20 cellular contexts compared by ENCODE assay signal in genomic region chr7:105654095-105654686, GRCh38.
DNase-seq lines count a peak whose midpoint lies in the region; ATAC-seq and TF ChIP-seq lines count a peak whose summit lies in the region.
"Had no signal": no experiment of that assay in that cellular context is flagged by ENCODE, and none has a peak within 500 bp of the region (broad histone marks: within the 10 kb centered on the region; RNA-seq: fewer than 3 reads in every experiment).

No MANE protein-coding gene starts in this region.

- peak overlapping the region; percentile 32 for H3K56ac ChIP-seq in mesendoderm (ENCODE audit: low read length)

- H3K27me3 ChIP-seq in mesendoderm (ENCODE audit: insufficient read depth, low read length, poor library complexity) = no peaks in the 10 kb centered on the region
- H3K27me3 ChIP-seq in transverse colon = no peaks in the 10 kb centered on the region
- no peaks in the 10 kb centered on the region for H3K27me3 ChIP-seq in suprapubic skin
- H3K27me3 ChIP-seq: SJSA1 had no signal

- no peak for TF ChIP-seq CTCF in C4-2B (conservative IDR thresholded peaks at IDR 0.05)
- TF ChIP-seq CTCF in HEK293 (tag by site-specific recombination; IDR thresholded peaks at IDR 0.05) = no peak
- TF ChIP-seq CTCF in transverse colon (IDR thresholded peaks at IDR 0.05) = no peak
- TF ChIP-seq CTCF in suprapubic skin (IDR thresholded peaks at IDR 0.05) = no peak

- no peaks in the 10 kb centered on the region for H3K79me2 ChIP-seq in mesendoderm (ENCODE audit: control insufficient read depth, insufficient read depth, low read length)

- WGBS in mesendoderm (ENCODE audit: extremely low coverage, insufficient coverage, low lambda C conversion rate) = no CpG with 5 or more reads among the region's 8 CpGs
- 82 to 91% methylated on average over 4 to 8 of the region's 8 CpGs for WGBS in transverse colon (ENCODE audit: low coverage in 1 of 2), 2 donors
- 87% methylated on average over 8 of the region's 8 CpGs for WGBS in suprapubic skin

- DNase-seq in mesendoderm (peak; percentile 55), anterior cingulate cortex (lab: John Stamatoyannopoulos, UW) (no peak), transverse colon (no peak), suprapubic skin (ENCODE audit: low spot score in 2 of 2) (no peak)
- no peak for DNase-seq in stimulated activated CD8-positive, alpha-beta memory T cell treated with anti-CD3 and anti-CD28 coated beads, Interleukin-4, amount 100 ng/mL, for 48 hours
- DNase-seq: DMS153, DND-41, KG1, NCI-H1694, NCI-H2029 treated with DMSO at 0.1 percent for 48 hours, NCI-H446 treated with DMSO at 0.1 percent for 48 hours, NCI-H526 treated with DMSO at 0.1 percent for 48 hours, PC-9 had no signal

- ATAC-seq in activated T-helper 17 cell treated with anti-CD3 and anti-CD28 coated beads, Interleukin-2, amount 50 U/mL, for 72 hours (replicated peaks) = no peak
- ATAC-seq: A549, Right ventricle myocardium inferior had no signal

- no peaks in the 10 kb centered on the region for H3K9me3 Mint-ChIP-seq in activated T-helper 17 cell treated with anti-CD3 and anti-CD28 coated beads, Interleukin-2, amount 50 U/mL, for 72 hours
- H3K9me3 Mint-ChIP-seq: CD14-positive monocyte had no signal

- intact Hi-C loops in transverse colon (cut with DNase I; ENCODE audit: low total_unique reads) = loop anchor here (10.0 kb wide), 2 partner anchors 101 to 221 kb away; partner anchors contain the start of gene ATXN7L1

- H3K4me3 Mint-ChIP-seq in activated T-helper 17 cell treated with anti-CD3 and anti-CD28 coated beads, Interleukin-2, amount 50 U/mL, for 72 hours = no peak overlapping the region
- H3K4me3 Mint-ChIP-seq: CD14-positive monocyte had no signal

- POLR2A ChIA-PET in HEK293 (lab: Yijun Ruan, JAX) = no interaction called here

- peaks cover 54% of the 10 kb centered on the region for H3K36me3 Mint-ChIP-seq in activated T-helper 17 cell treated with anti-CD3 and anti-CD28 coated beads, Interleukin-2, amount 50 U/mL, for 72 hours (ENCODE audit: low read depth)

- peak overlapping the region; percentile 72 for H3K18ac ChIP-seq in mesendoderm (ENCODE audit: low read length)

- H3K4ac ChIP-seq in mesendoderm (ENCODE audit: low read depth, low read length) = peak overlapping the region; percentile 46

- peaks cover 14% of the 10 kb centered on the region for H3K4me1 Mint-ChIP-seq in activated T-helper 17 cell treated with anti-CD3 and anti-CD28 coated beads, Interleukin-2, amount 50 U/mL, for 72 hours
- H3K4me1 Mint-ChIP-seq: CD14-positive monocyte had no signal

- in situ Hi-C loops in transverse colon (cut with MboI; ENCODE audit: low pct_ligation_motif_present in 1 of 4, low pct_unique_long_range_greater_than_20kb in 1 of 4, low sequenced_read_pairs in 3 of 4) = loop anchor here in 3 of 4 donors (10.0 to 25.0 kb wide), 3 partner anchors 383 to 508 kb away; no protein-coding TSS in a partner anchor

- CTCF ChIA-PET in HEK293 (lab: Yijun Ruan, JAX) = interaction anchor here (0.6 to 1.9 kb wide), 5 partner anchors 354 to 1150 kb away, joined by 4 to 9 read pairs (median 5); no protein-coding TSS in a partner anchor

- no peaks in the 10 kb centered on the region for H3K4me1 ChIP-seq in HEK293 (ENCODE audit: control insufficient read depth, insufficient read depth, low read length)
- H3K4me1 ChIP-seq in mesendoderm (ENCODE audit: control insufficient read depth, low read depth, low read length) = peaks cover 28% of the 10 kb centered on the region
- peaks cover 4 to 12% (median 10%) of the 10 kb centered on the region in 4 donors for H3K4me1 ChIP-seq in transverse colon
- H3K4me1 ChIP-seq in suprapubic skin = peaks cover 30% of the 10 kb centered on the region
- H3K4me1 ChIP-seq: SJSA1 had no signal

- H3K79me1 ChIP-seq in mesendoderm (ENCODE audit: low read length) = no peaks in the 10 kb centered on the region

- H3K9ac ChIP-seq in mesendoderm (ENCODE audit: low read length) = no peak overlapping the region

- no peaks in the 10 kb centered on the region for H3K36me3 ChIP-seq in HEK293 (ENCODE audit: control insufficient read depth in 2 of 2, insufficient read depth in 1 of 2, low read length in 2 of 2)
- no peaks in the 10 kb centered on the region for H3K36me3 ChIP-seq in mesendoderm (ENCODE audit: control insufficient read depth, insufficient read depth, low read length)
- no peaks in the 10 kb centered on the region for H3K36me3 ChIP-seq in transverse colon
- H3K36me3 ChIP-seq in suprapubic skin = peaks cover 3% of the 10 kb centered on the region
- H3K36me3 ChIP-seq: SJSA1 had no signal

- peak overlapping the region; percentile 66 for H2BK120ac ChIP-seq in mesendoderm (ENCODE audit: low read depth, low read length)

- no peaks in the 10 kb centered on the region for H3K9me3 ChIP-seq in HEK293 (ENCODE audit: control insufficient read depth, insufficient read depth, low read depth, low read length)
- H3K9me3 ChIP-seq in transverse colon = no peaks in the 10 kb centered on the region
- H3K9me3 ChIP-seq in suprapubic skin = no peaks in the 10 kb centered on the region
- H3K9me3 ChIP-seq: A549, SJSA1 had no signal

- H4K8ac ChIP-seq in mesendoderm (ENCODE audit: low read depth, low read length) = no peak overlapping the region

- H3K27me3 Mint-ChIP-seq in activated T-helper 17 cell treated with anti-CD3 and anti-CD28 coated beads, Interleukin-2, amount 50 U/mL, for 72 hours = no peaks in the 10 kb centered on the region

- H3K27ac ChIP-seq in C4-2B = peak overlapping the region; percentile 15; the same call in 1 of the 2 replicates
- H3K27ac ChIP-seq in HEK293 (ENCODE audit: extremely low read depth, low read depth, low read length) = no peak overlapping the region
- peak overlapping the region; percentile 45 for H3K27ac ChIP-seq in mesendoderm (ENCODE audit: low read depth, low read length)
- no peak overlapping the region for H3K27ac ChIP-seq in transverse colon
- no peak overlapping the region for H3K27ac ChIP-seq in suprapubic skin
- H3K27ac ChIP-seq: A549, PC-9, SJSA1 had no signal

- H3K23ac ChIP-seq in mesendoderm (ENCODE audit: low read length) = no peak overlapping the region

- peak overlapping the region; percentile 62 for H2BK5ac ChIP-seq in mesendoderm (ENCODE audit: low read length)

- TF ChIP-seq POLR2A in transverse colon (IDR thresholded peaks at IDR 0.05) (no peak), suprapubic skin (IDR thresholded peaks at IDR 0.05) (no peak)

- H3K4me3 ChIP-seq in HEK293 (ENCODE audit: low read depth, low read length) (no peak overlapping the region), mesendoderm (ENCODE audit: low read length) (no peak overlapping the region), transverse colon (no peak overlapping the region), suprapubic skin (no peak overlapping the region)
- H3K4me3 ChIP-seq: A549, PC-9, SJSA1 had no signal

- TF ChIP-seq EP300 in transverse colon (IDR thresholded peaks at IDR 0.05; ENCODE audit: low read depth) (no peak), suprapubic skin (IDR thresholded peaks at IDR 0.05) (no peak)

- H2BK15ac ChIP-seq in mesendoderm (replicated peaks; ENCODE audit: low read depth) = peak overlapping the region; percentile 0

- no peak overlapping the region for H3K4me2 ChIP-seq in mesendoderm (ENCODE audit: low read length)
- H3K4me2 ChIP-seq: A549, PC-9 had no signal

- H3K27ac Mint-ChIP-seq in activated T-helper 17 cell treated with anti-CD3 and anti-CD28 coated beads, Interleukin-2, amount 50 U/mL, for 72 hours = peak overlapping the region; percentile 2

- H4K5ac ChIP-seq in mesendoderm (ENCODE audit: low read length) = no peak overlapping the region

- no peak overlapping the region for H2AK5ac ChIP-seq in mesendoderm (ENCODE audit: low read length)

TF ChIP-seq in HEK293, 187 proteins besides CTCF, POLR2A, EP300 and RAD21:
- TF ChIP-seq ZIC2 (tag by site-specific recombination; IDR thresholded peaks at IDR 0.05) = peak; percentile 34
- no peak for TF ChIP-seq RBAK (tag by site-specific recombination; IDR thresholded peaks at IDR 0.05)

Comparison
In these comparisons a context has a peak if more than half of its experiments do, and no peak if none do; other contexts are left out.
1. H3K27ac ChIP-seq: peak in C4-2B (single experiment) and mesendoderm (single experiment); none in HEK293 (single experiment), transverse colon (0 of 4) and suprapubic skin (single experiment).